8 cellular contexts compared by ENCODE assay signal in the genomic region with DNA sequence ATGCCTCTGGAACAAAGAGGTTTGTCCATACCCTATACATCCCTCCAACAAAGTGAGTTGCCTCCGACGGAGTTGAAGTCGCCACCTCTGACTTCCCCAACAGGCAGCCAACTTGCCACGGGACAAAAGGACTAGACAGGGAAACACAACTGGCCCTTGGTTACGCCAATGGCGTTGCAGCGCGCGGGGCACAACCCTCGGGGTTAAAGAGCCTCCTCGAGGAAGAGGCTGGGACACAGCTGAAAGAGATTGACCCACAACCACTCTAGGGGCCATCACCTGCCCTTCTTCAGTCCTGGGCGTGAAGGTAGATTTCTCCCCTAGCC. TPM values are rescaled to one million over a fixed set of nuclear protein-coding genes. Genes with fewer than 3 reads are reported as not detected.
DNase-seq lines count a peak whose midpoint lies in the region; ATAC-seq, FAIRE-seq and TF ChIP-seq lines count a peak whose summit lies in the region.

No MANE protein-coding gene starts in this region.

- H3K9me3 ChIP-seq in skeletal muscle satellite cell (replicated peaks; ENCODE audit: low read length) = no peaks in the 10 kb centered on the region

- H3K9ac ChIP-seq in skeletal muscle satellite cell (ENCODE audit: low read depth, low read length) = peak overlapping the region; percentile 93

- DNase-seq in Ammon's horn (ENCODE audit: low spot score) (peak; percentile 16), GM18507 (ENCODE audit: extremely low spot score, insufficient read length, low read depth) (peak; percentile 18), NCI-H774 (lab: John Stamatoyannopoulos, UW) (peak; percentile 47), amniotic epithelial cell (ENCODE audit: low read depth) (peak; percentile 49), GM12892 (ENCODE audit: insufficient read length) (no peak)

- peak; percentile 28 for ATAC-seq in HG02973 (IDR thresholded peaks at IDR 0.05; ENCODE audit: unreplicated experiment)

- FAIRE-seq in GM18507 (lab: Jason Lieb, UNC) = no peak
- FAIRE-seq in GM12892 (lab: Jason Lieb, UNC) = no peak

- H3K4me3 ChIP-seq in iPS-11a (ENCODE audit: low read depth, low read length) (peak overlapping the region; percentile 99), skeletal muscle satellite cell (ENCODE audit: low read length) (peak overlapping the region; percentile 88)

- no peak for TF ChIP-seq POLR2A in GM12892 (IDR thresholded peaks at IDR 0.05; ENCODE audit: low read depth, low read length)

- no peaks in the 10 kb centered on the region for H3K36me3 ChIP-seq in skeletal muscle satellite cell (ENCODE audit: insufficient read depth, low read length)

- peak overlapping the region; percentile 85 for H3K4me2 ChIP-seq in skeletal muscle satellite cell (ENCODE audit: low read length)

- H3K27me3 ChIP-seq in skeletal muscle satellite cell (ENCODE audit: control insufficient read depth, insufficient read depth, low read length) = no peaks in the 10 kb centered on the region

- peaks cover 32% of the 10 kb centered on the region for H3K4me1 ChIP-seq in skeletal muscle satellite cell (ENCODE audit: control insufficient read depth, insufficient read depth, low read length)

RNA-seq across cellular contexts. Expression of a gene that starts 0.5 kb away (rescaled TPM):
- 25.6 and 34.3 TPM in 2 replicates for total RNA-seq in skeletal muscle satellite cell (2012; rRNA removed)
- polyA plus RNA-seq in GM12892 (2012; ENCODE audit: missing spikeins) = 52.2 TPM

RNA-seq across cellular contexts. Expression of a gene that starts 14.1 kb away (rescaled TPM):
- total RNA-seq in skeletal muscle satellite cell (2012; rRNA removed) = 22.8 and 26.9 TPM in 2 replicates
- 25.9 TPM for polyA plus RNA-seq in GM12892 (2012; ENCODE audit: missing spikeins)

RNA-seq across cellular contexts. Expression of a gene that starts 14.4 kb away (rescaled TPM):
- total RNA-seq in skeletal muscle satellite cell (2012; rRNA removed) = 109 and 121 TPM in 2 replicates
- 62.5 TPM for polyA plus RNA-seq in GM12892 (2012; ENCODE audit: missing spikeins)

RNA-seq across cellular contexts. Expression of a gene that starts 24.5 kb away (rescaled TPM):
- total RNA-seq in skeletal muscle satellite cell (2012; rRNA removed) = 5.7 and 6.1 TPM in 2 replicates
- polyA plus RNA-seq in GM12892 (2012; ENCODE audit: missing spikeins) = 3.7 TPM

RNA-seq across cellular contexts. Expression of a gene that starts 33.1 kb away (rescaled TPM):
- 68.8 and 84.4 TPM in 2 replicates for total RNA-seq in skeletal muscle satellite cell (2012; rRNA removed)
- polyA plus RNA-seq in GM12892 (2012; ENCODE audit: missing spikeins) = 101 TPM
